ENCODE assay signal across 10 cellular contexts in genomic region chr12:92717202-92717601, GRCh38. TPM values are rescaled to one million over a fixed set of nuclear protein-coding genes. Genes with fewer than 3 reads are reported as not detected.
DNase-seq lines count a peak whose midpoint lies in the region; ATAC-seq, FAIRE-seq and TF ChIP-seq lines count a peak whose summit lies in the region.
"Had no signal": no experiment of that assay in that cellular context is flagged by ENCODE, and none has a peak within 500 bp of the region (broad histone marks: within the 10 kb centered on the region; RNA-seq: fewer than 3 reads in every experiment).

No MANE protein-coding gene starts in this region.

- no peak for TF ChIP-seq CTCF in Calu3 (IDR thresholded peaks at IDR 0.05; ENCODE audit: unreplicated experiment)
- TF ChIP-seq CTCF in GM12878 (IDR thresholded peaks at IDR 0.05 in 2 of 3, conservative IDR thresholded peaks at IDR 0.05 in 1 of 3; ENCODE audit: control insufficient read depth in 2 of 3, extremely low read depth in 1 of 3, insufficient read depth in 1 of 3, low read depth in 3 of 3, low read length in 3 of 3) = peak in 2 of 3 experiments; percentile 19 to 28; a peak in 3 of 6 replicates
- peak; percentile 41 for TF ChIP-seq CTCF in lower lobe of right lung (IDR thresholded peaks at IDR 0.05)

- H3K9me3 ChIP-seq in GM12878 (replicated peaks; ENCODE audit: control insufficient read depth, insufficient read depth, low read length) (no peaks in the 10 kb centered on the region; the same call in 2 of the 3 replicates), lower lobe of right lung (no peaks in the 10 kb centered on the region)
- H3K9me3 ChIP-seq: SJSA1 had no signal

- ATAC-seq in GM12878 (no peak), lower lobe of right lung (peak; percentile 67 to 83), GM18520 (IDR thresholded peaks at IDR 0.05; ENCODE audit: unreplicated experiment) (no peak), GM19395 (IDR thresholded peaks at IDR 0.05; ENCODE audit: unreplicated experiment) (no peak), GM21619 (IDR thresholded peaks at IDR 0.05; ENCODE audit: unreplicated experiment) (no peak)
- ATAC-seq in stimulated activated naive B cell treated with anti-CD40 and anti-IgM and Interleukin-4, amounts not matched to agents 10 μg/mL and 1 μg/mL and 100 μg/mL, for 72 hours (replicated peaks) = no peak

- H3K27ac ChIP-seq in GM12878 (ENCODE audit: control insufficient read depth, insufficient read depth) = no peak overlapping the region
- H3K27ac ChIP-seq in lower lobe of right lung = no peak overlapping the region
- H3K27ac ChIP-seq: SJSA1 had no signal

- no peaks in the 10 kb centered on the region for H3K79me2 ChIP-seq in GM12878 (ENCODE audit: control insufficient read depth, insufficient read depth, low read length)

- no peaks in the 10 kb centered on the region for H3K27me3 Mint-ChIP-seq in Calu3 (ENCODE audit: unreplicated experiment)
- no peaks in the 10 kb centered on the region for H3K27me3 Mint-ChIP-seq in stimulated activated naive B cell treated with anti-CD40 and anti-IgM and Interleukin-4, amounts not matched to agents 10 μg/mL and 1 μg/mL and 100 μg/mL, for 72 hours
- H3K27me3 Mint-ChIP-seq: activated naive CD8-positive, alpha-beta T cell treated with anti-CD3 and anti-CD28 coated beads for 36 hours had no signal

- no peak overlapping the region for H3K4me3 ChIP-seq in GM12878
- no peak overlapping the region for H3K4me3 ChIP-seq in lower lobe of right lung
- H3K4me3 ChIP-seq: SJSA1 had no signal

- BruUV-seq in Calu3 (replicated peaks; lab: Mats Ljungman, UMichigan) (no TSS peak), GM12878 (replicated peaks; lab: Mats Ljungman, UMichigan) (no TSS peak)

- H3K36me3 Mint-ChIP-seq in Calu3 (ENCODE audit: insufficient read depth, unreplicated experiment) = no peaks in the 10 kb centered on the region
- H3K36me3 Mint-ChIP-seq in stimulated activated naive B cell treated with anti-CD40 and anti-IgM and Interleukin-4, amounts not matched to agents 10 μg/mL and 1 μg/mL and 100 μg/mL, for 72 hours = peaks cover 0 to 7% of the 10 kb centered on the region in 2 donors
- H3K36me3 Mint-ChIP-seq: activated naive CD8-positive, alpha-beta T cell treated with anti-CD3 and anti-CD28 coated beads for 36 hours had no signal

- no peak for TF ChIP-seq EP300 in GM12878 (IDR thresholded peaks at IDR 0.05; ENCODE audit: borderline replicate concordance in 1 of 2, control insufficient read depth in 1 of 2, low read depth in 2 of 2, low read length in 2 of 2)

- peak; percentile 37; the same call in 1 of the 2 replicates for TF ChIP-seq RAD21 in GM12878 (IDR thresholded peaks at IDR 0.05; ENCODE audit: insufficient read depth, low read depth, low read length)

- RAD21 ChIA-PET in GM12878 (lab: Charles Lee; ENCODE audit: unreplicated experiment) = interaction anchor here (1.5 kb wide), 1 partner anchor 14 kb away, joined by 3 read pairs; the partner anchor contains the start of gene PLEKHG7

- peaks cover 5% of the 10 kb centered on the region for H3K9me3 Mint-ChIP-seq in Calu3 (ENCODE audit: low read depth, unreplicated experiment)
- H3K9me3 Mint-ChIP-seq in stimulated activated naive B cell treated with anti-CD40 and anti-IgM and Interleukin-4, amounts not matched to agents 10 μg/mL and 1 μg/mL and 100 μg/mL, for 72 hours = peaks cover 6 to 7% of the 10 kb centered on the region in 2 donors

- H4K20me1 ChIP-seq in GM12878 (ENCODE audit: control insufficient read depth, insufficient read depth) = no peaks in the 10 kb centered on the region

- TF ChIP-seq POLR2A in GM12878 (IDR thresholded peaks at IDR 0.05; ENCODE audit: low read depth, low read length) = no peak

- H3K4me2 ChIP-seq in GM12878 (ENCODE audit: control insufficient read depth, insufficient read depth) = no peak overlapping the region

- H2AFZ ChIP-seq in GM12878 (ENCODE audit: control insufficient read depth, low read depth, low read length) = no peak overlapping the region

- no peak overlapping the region for H3K4me3 Mint-ChIP-seq in Calu3 (ENCODE audit: low read depth, unreplicated experiment)
- no peak overlapping the region for H3K4me3 Mint-ChIP-seq in stimulated activated naive B cell treated with anti-CD40 and anti-IgM and Interleukin-4, amounts not matched to agents 10 μg/mL and 1 μg/mL and 100 μg/mL, for 72 hours
- H3K4me3 Mint-ChIP-seq: activated naive CD8-positive, alpha-beta T cell treated with anti-CD3 and anti-CD28 coated beads for 36 hours had no signal

- intact Hi-C loops in Calu3 (cut with micrococcal nuclease; ENCODE audit: unreplicated experiment) (no loop called here), GM12878 (cut with micrococcal nuclease; ENCODE audit: unreplicated experiment) (no loop called here), lower lobe of right lung (cut with DNase I) (no loop called here)

- CTCF ChIA-PET in Calu3 (lab: Charles Lee) = no interaction called here
- CTCF ChIA-PET in GM12878 (lab: Yijun Ruan, JAX) = interaction anchor here (0.7 to 2.3 kb wide), 10 partner anchors 10 to 1384 kb away, joined by 3 to 6 read pairs (median 4); no protein-coding TSS in a partner anchor

- in situ Hi-C loops in KBM-7 (cut with MboI; ENCODE audit: low pct_unique_long_range_greater_than_20kb, low sequenced_read_pairs) (no loop called here), GM12878 (cut with MboI) (no loop called here)

- no peak overlapping the region for H3K9ac ChIP-seq in GM12878 (ENCODE audit: control insufficient read depth, insufficient read depth, low read length)

- DNase-seq in Calu3 (peak; percentile 12), KBM-7 (peak; percentile 30), GM12878 (ENCODE audit: low read depth, low spot score) (no peak), lower lobe of right lung (no peak)
- DNase-seq in stimulated activated naive B cell treated with anti-CD40 and anti-IgM and Interleukin-4, amounts not matched to agents 10 μg/mL and 1 μg/mL and 100 μg/mL, for 72 hours = no peak
- DNase-seq: activated naive CD8-positive, alpha-beta T cell treated with anti-CD3 and anti-CD28 coated beads for 36 hours had no signal

- FAIRE-seq in GM12878 (lab: Jason Lieb, UNC) = no peak

- no peaks in the 10 kb centered on the region for H3K36me3 ChIP-seq in GM12878 (ENCODE audit: control insufficient read depth in 2 of 2, insufficient read depth in 2 of 2, low read length in 1 of 2)
- H3K36me3 ChIP-seq in lower lobe of right lung = no peaks in the 10 kb centered on the region
- H3K36me3 ChIP-seq: SJSA1 had no signal

- SMC1A ChIA-PET in GM12878 (lab: Charles Lee; ENCODE audit: uncharacterized antibody, unreplicated experiment) = interaction anchor here (1.1 to 1.5 kb wide), 4 partner anchors 53 to 702 kb away, joined by 3 to 5 read pairs (median 3); no protein-coding TSS in a partner anchor

- H3K27ac Mint-ChIP-seq in Calu3 (ENCODE audit: unreplicated experiment) = no peak overlapping the region
- H3K27ac Mint-ChIP-seq in stimulated activated naive B cell treated with anti-CD40 and anti-IgM and Interleukin-4, amounts not matched to agents 10 μg/mL and 1 μg/mL and 100 μg/mL, for 72 hours = no peak overlapping the region
- H3K27ac Mint-ChIP-seq: activated naive CD8-positive, alpha-beta T cell treated with anti-CD3 and anti-CD28 coated beads for 36 hours had no signal

- POLR2A ChIA-PET in GM12878 (lab: Charles Lee) = interaction anchor here (0.5 kb wide), 1 partner anchor 36 kb away, joined by 3 read pairs; no protein-coding TSS in a partner anchor

- H3K4me1 Mint-ChIP-seq in Calu3 (ENCODE audit: low read depth, unreplicated experiment) = no peaks in the 10 kb centered on the region
- H3K4me1 Mint-ChIP-seq in stimulated activated naive B cell treated with anti-CD40 and anti-IgM and Interleukin-4, amounts not matched to agents 10 μg/mL and 1 μg/mL and 100 μg/mL, for 72 hours = no peaks in the 10 kb centered on the region
- H3K4me1 Mint-ChIP-seq: activated naive CD8-positive, alpha-beta T cell treated with anti-CD3 and anti-CD28 coated beads for 36 hours had no signal

- H3K4me1 ChIP-seq in GM12878 (ENCODE audit: control insufficient read depth, insufficient read depth, low read length) = no peaks in the 10 kb centered on the region
- H3K4me1 ChIP-seq in lower lobe of right lung = peaks cover 6% of the 10 kb centered on the region
- H3K4me1 ChIP-seq: SJSA1 had no signal

- no peaks in the 10 kb centered on the region for H3K27me3 ChIP-seq in GM12878 (replicated peaks in 1 of 2; ENCODE audit: control insufficient read depth in 2 of 2, insufficient read depth in 2 of 2, low read length in 1 of 2)
- H3K27me3 ChIP-seq in lower lobe of right lung (ENCODE audit: low read depth) = no peaks in the 10 kb centered on the region
- H3K27me3 ChIP-seq: SJSA1 had no signal

- 50% methylated on average over 2 of the region's 2 CpGs for WGBS in GM12878 (ENCODE audit: insufficient coverage, insufficient replicate concordance, low lambda C conversion rate, missing lambda C conversion rate)

TF ChIP-seq in GM12878, 131 proteins besides CTCF, POLR2A, EP300 and RAD21 (continues in another document):
- no peak for TF ChIP-seq ZNF24 (IDR thresholded peaks at IDR 0.05)
- no peak for TF ChIP-seq KLF5 (IDR thresholded peaks at IDR 0.05; ENCODE audit: partially characterized antibody)
- no peak for TF ChIP-seq ZZZ3 (IDR thresholded peaks at IDR 0.05; ENCODE audit: control insufficient read depth, insufficient read length, low read depth)
- no peak for TF ChIP-seq RBBP5 (conservative IDR thresholded peaks at IDR 0.05)
- TF ChIP-seq NBN (IDR thresholded peaks at IDR 0.05) = no peak
- no peak for TF ChIP-seq RAD51 (IDR thresholded peaks at IDR 0.05)
- TF ChIP-seq TAF1 (IDR thresholded peaks at IDR 0.05; ENCODE audit: borderline replicate concordance, low read depth, low read length) = no peak

RNA-seq across cellular contexts. Expression of gene PLEKHG7, which starts 14.4 kb away (rescaled TPM):
- total RNA-seq in Calu3 (2022) = 1.3 and 2.5 TPM in 2 replicates
- 4.6 and 4.9 TPM in 2 replicates for total RNA-seq in GM12878 (2013; cell fraction: nucleolus; rRNA removed)
- total RNA-seq in GM12878 (2014; rRNA removed) = 0.68 and 1.0 TPM in 2 replicates
- 1.1 and 1.6 TPM in 2 replicates for total RNA-seq in GM12878 (2014; rRNA removed; fragmentation: Illumina TruSeq; extraction: Trizol)
- 1.1 and 1.3 TPM in 2 replicates for total RNA-seq in GM12878 (2021)
- 1.7 TPM for polyA plus RNA-seq in GM12878 (2011; ENCODE audit: low read depth)
- 0.55 and 0.65 TPM in 2 replicates for polyA plus RNA-seq in GM12878 (2011; rRNA removed)
- polyA plus RNA-seq in GM12878 (2011; cell fraction: cytosol; rRNA removed) = 0.21 and 0.30 TPM in 2 replicates
- 1.4 and 1.5 TPM in 2 replicates for polyA plus RNA-seq in GM12878 (2011; cell fraction: nucleus; rRNA removed)
- 1.9 and 2.1 TPM in 2 replicates for polyA plus RNA-seq in GM12878 (2012)
- polyA plus RNA-seq in GM12878 (2014; fragmentation: Illumina TruSeq; extraction: Trizol) = 0.79 and 0.91 TPM in 2 replicates
- polyA plus RNA-seq in GM12878 (2014; fragmentation: Nextera tagmentation; extraction: Ambion mirVana) = under 1 TPM; 0.16 to 0.34 TPM
- polyA plus RNA-seq in GM12878 (2014; rRNA removed) = 0.53 and 0.64 TPM in 2 replicates
- polyA plus RNA-seq in GM12878 (2016; fragmentation: Nextera tagmentation; extraction: Ambion mirVana) = under 1 TPM in 1 of 2 experiments, not detected in 1; 0.20 TPM
- 0.88 and 1.5 TPM in 2 replicates for polyA minus RNA-seq in GM12878 (2011; rRNA and poly(A)+ RNA removed)
- 0.83 TPM in 1 of 2 replicates, not detected in the other for polyA minus RNA-seq in GM12878 (2011; cell fraction: cytosol; rRNA and poly(A)+ RNA removed)
- 2.7 and 4.2 TPM in 2 replicates for polyA minus RNA-seq in GM12878 (2011; cell fraction: nucleus; rRNA and poly(A)+ RNA removed)
- total RNA-seq in lower lobe of right lung = 1.6 TPM
- total RNA-seq: activated naive CD8-positive, alpha-beta T cell treated with anti-CD3 and anti-CD28 coated beads for 36 hours; SJSA1 had no signal

Comparison
In these comparisons a context has a peak if more than half of its experiments do, and no peak if none do; other contexts are left out.
1. DNase-seq: peak in Calu3 (single experiment) and KBM-7 (single experiment); none in GM12878 (single experiment), lower lobe of right lung (single experiment) and stimulated activated naive B cell treated with anti-CD40 and anti-IgM and Interleukin-4, amounts not matched to agents 10 μg/mL and 1 μg/mL and 100 μg/mL, for 72 hours (single experiment).
2. ATAC-seq: peak in lower lobe of right lung (2 of 2); none in GM12878 (single experiment), GM18520 (single experiment), GM19395 (single experiment), stimulated activated naive B cell treated with anti-CD40 and anti-IgM and Interleukin-4, amounts not matched to agents 10 μg/mL and 1 μg/mL and 100 μg/mL, for 72 hours (0 of 2) and GM21619 (single experiment).